ENCODE assay signal across 1 cellular context in genomic region chr3:109346770-109347295, GRCh38.
TF ChIP-seq lines count a peak whose summit lies in the region.

No MANE protein-coding gene starts in this region.

TF ChIP-seq in GM23338, 12 proteins besides CTCF, POLR2A, EP300 and RAD21 (continued from another document):
- TF ChIP-seq ZNF462 (CRISPR knock-in tag; IDR thresholded peaks at IDR 0.05), result no peak
- TF ChIP-seq ZNF331 (CRISPR knock-in tag; IDR thresholded peaks at IDR 0.05; ENCODE audit: low read depth), result no peak
